Comparison of ENCODE assay signal across 18 cellular contexts in the genomic region with DNA sequence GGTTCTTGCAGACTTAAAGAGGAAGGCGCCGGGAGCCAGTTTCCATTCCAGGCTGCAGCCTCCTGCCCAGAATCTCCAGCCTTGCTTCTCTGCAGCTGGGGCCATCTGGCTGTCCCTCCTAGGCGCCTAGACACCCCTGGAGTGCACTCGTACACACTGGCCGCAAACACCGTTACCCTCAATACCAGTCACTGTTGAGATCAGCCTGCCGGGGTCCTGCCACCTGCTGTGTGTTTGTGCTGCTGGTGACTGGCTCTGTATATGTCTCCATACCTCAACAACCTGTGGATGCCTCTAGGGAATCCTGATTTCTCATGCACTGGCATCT.
DNase-seq lines count a peak whose midpoint lies in the region; ATAC-seq and TF ChIP-seq lines count a peak whose summit lies in the region.
"Had no signal": no experiment of that assay in that cellular context is flagged by ENCODE, and none has a peak within 500 bp of the region (broad histone marks: within the 10 kb centered on the region; RNA-seq: fewer than 3 reads in every experiment).

No MANE protein-coding gene starts in this region.

- peaks cover 0 to 2% of the 10 kb centered on the region in 2 donors for H3K4me1 Mint-ChIP-seq in natural killer cell treated with Interleukin-12 subunit alpha and Interleukin-12 subunit beta and Interleukin-15 and Interleukin-18, amount 100 ng/mL, for 72 hours (ENCODE audit: low read depth in 2 of 2)
- H3K4me1 Mint-ChIP-seq in natural killer cell (no peaks in the 10 kb centered on the region), endodermal cell (peaks cover 5% of the 10 kb centered on the region)

- H3K4me1 ChIP-seq in endodermal cell (ENCODE audit: control insufficient read depth, insufficient read depth, low read length) (no peaks in the 10 kb centered on the region), transverse colon (no peaks in the 10 kb centered on the region)
- H3K4me1 ChIP-seq: SJSA1 had no signal

- ATAC-seq in natural killer cell treated with Interleukin-12 subunit alpha and Interleukin-12 subunit beta and Interleukin-15 and Interleukin-18, amount 100 ng/mL, for 72 hours = peak; percentile 3 to 15
- ATAC-seq in natural killer cell = no peak
- ATAC-seq: PC-3, T-helper 17 cell had no signal

- no peak overlapping the region for H3K27ac ChIP-seq in endodermal cell (ENCODE audit: low read depth, low read length)
- H3K27ac ChIP-seq in transverse colon = no peak overlapping the region
- H3K27ac ChIP-seq: SJSA1 had no signal

- H3K4me3 ChIP-seq in endodermal cell (ENCODE audit: low read length) = no peak overlapping the region
- no peak overlapping the region for H3K4me3 ChIP-seq in transverse colon
- H3K4me3 ChIP-seq: SJSA1 had no signal

- H3K27me3 ChIP-seq in endodermal cell (ENCODE audit: control insufficient read depth, insufficient read depth, low read length, poor library complexity, severe bottlenecking) (peaks cover 6% of the 10 kb centered on the region), transverse colon (no peaks in the 10 kb centered on the region)
- H3K27me3 ChIP-seq: SJSA1 had no signal

- H3K9me3 Mint-ChIP-seq in natural killer cell treated with Interleukin-12 subunit alpha and Interleukin-12 subunit beta and Interleukin-15 and Interleukin-18, amount 100 ng/mL, for 72 hours = no peaks in the 10 kb centered on the region
- no peaks in the 10 kb centered on the region for H3K9me3 Mint-ChIP-seq in natural killer cell
- H3K9me3 Mint-ChIP-seq in endodermal cell = no peaks in the 10 kb centered on the region
- H3K9me3 Mint-ChIP-seq: CD4-positive, alpha-beta T cell had no signal

- intact Hi-C loops in natural killer cell (cut with micrococcal nuclease) = no loop called here
- intact Hi-C loops in transverse colon (cut with DNase I; ENCODE audit: low total_unique reads) = no loop called here
- intact Hi-C loops in posterior cingulate gyrus (cut with DNase I) = no loop called here

- no peak overlapping the region for H3K27ac Mint-ChIP-seq in natural killer cell treated with Interleukin-12 subunit alpha and Interleukin-12 subunit beta and Interleukin-15 and Interleukin-18, amount 100 ng/mL, for 72 hours
- H3K27ac Mint-ChIP-seq in natural killer cell = no peak overlapping the region
- no peak overlapping the region for H3K27ac Mint-ChIP-seq in endodermal cell
- H3K27ac Mint-ChIP-seq: CD4-positive, alpha-beta T cell; T-helper 17 cell had no signal

- H3K9ac ChIP-seq in endodermal cell (ENCODE audit: extremely low read depth, low read length, poor library complexity, severe bottlenecking) = no peak overlapping the region

- peaks cover 2 to 6% of the 10 kb centered on the region in 2 donors for H3K27me3 Mint-ChIP-seq in natural killer cell treated with Interleukin-12 subunit alpha and Interleukin-12 subunit beta and Interleukin-15 and Interleukin-18, amount 100 ng/mL, for 72 hours
- peaks cover 0 to 2% of the 10 kb centered on the region in 2 donors for H3K27me3 Mint-ChIP-seq in natural killer cell (ENCODE audit: low read depth in 2 of 2)
- H3K27me3 Mint-ChIP-seq in endodermal cell (ENCODE audit: insufficient read depth) = peaks cover 8% of the 10 kb centered on the region
- H3K27me3 Mint-ChIP-seq: CD4-positive, alpha-beta T cell; T-helper 17 cell had no signal

- no peaks in the 10 kb centered on the region for H3K36me3 ChIP-seq in endodermal cell (ENCODE audit: control insufficient read depth, insufficient read depth, low read length)
- H3K36me3 ChIP-seq in transverse colon = no peaks in the 10 kb centered on the region
- H3K36me3 ChIP-seq: SJSA1 had no signal

- in situ Hi-C loops in transverse colon (cut with MboI; ENCODE audit: low pct_ligation_motif_present in 1 of 4, low pct_unique_long_range_greater_than_20kb in 1 of 4, low sequenced_read_pairs in 3 of 4) = loop anchor here in 2 of 4 donors (25.0 kb wide), 2 partner anchors 362 to 612 kb away; no protein-coding TSS in a partner anchor

- H3K9me3 ChIP-seq in endodermal cell (ENCODE audit: control insufficient read depth, low read length) (no peaks in the 10 kb centered on the region), transverse colon (no peaks in the 10 kb centered on the region)
- H3K9me3 ChIP-seq: SJSA1 had no signal

- 79 to 89% methylated on average over 7 of the region's 7 CpGs for WGBS in endodermal cell (ENCODE audit: insufficient coverage in 1 of 2, insufficient read length in 1 of 2), 2 experiments
- 66 to 77% methylated on average over 3 to 7 of the region's 7 CpGs for WGBS in transverse colon (ENCODE audit: low coverage in 1 of 2), 2 donors

- no peak overlapping the region for H3K4me3 Mint-ChIP-seq in natural killer cell treated with Interleukin-12 subunit alpha and Interleukin-12 subunit beta and Interleukin-15 and Interleukin-18, amount 100 ng/mL, for 72 hours
- no peak overlapping the region for H3K4me3 Mint-ChIP-seq in natural killer cell
- H3K4me3 Mint-ChIP-seq in endodermal cell = no peak overlapping the region
- H3K4me3 Mint-ChIP-seq: CD4-positive, alpha-beta T cell; T-helper 17 cell had no signal

- TF ChIP-seq POLR2A in transverse colon (IDR thresholded peaks at IDR 0.05) = no peak

- no peak for TF ChIP-seq EP300 in transverse colon (IDR thresholded peaks at IDR 0.05; ENCODE audit: low read depth)

- H3K36me3 Mint-ChIP-seq in natural killer cell treated with Interleukin-12 subunit alpha and Interleukin-12 subunit beta and Interleukin-15 and Interleukin-18, amount 100 ng/mL, for 72 hours = no peaks in the 10 kb centered on the region
- H3K36me3 Mint-ChIP-seq in natural killer cell = no peaks in the 10 kb centered on the region
- H3K36me3 Mint-ChIP-seq in endodermal cell (ENCODE audit: low read depth) = no peaks in the 10 kb centered on the region

- peak; percentile 6 for DNase-seq in NCI-H1092 treated with DMSO at 0.1 percent for 48 hours (lab: John Stamatoyannopoulos, UW)
- no peak for DNase-seq in NCI-H1092 (lab: John Stamatoyannopoulos, UW)
- no peak for DNase-seq in natural killer cell treated with Interleukin-12 subunit alpha and Interleukin-12 subunit beta and Interleukin-15 and Interleukin-18, amount 100 ng/mL, for 72 hours (ENCODE audit: low spot score)
- DNase-seq in natural killer cell = no peak
- DNase-seq in endodermal cell = peak; percentile 38
- DNase-seq in transverse colon = no peak
- no peak for DNase-seq in inferior parietal cortex (ENCODE audit: extremely low spot score)
- no peak for DNase-seq in posterior cingulate gyrus
- DNase-seq: CD4-positive, alpha-beta T cell; KBM-7; NCI-H1436; NCI-H2081; NCI-H345; NCI-H526 treated with DMSO at 0.1 percent for 48 hours; PC-3; RPMI8226; T-helper 17 cell had no signal

- TF ChIP-seq CTCF in natural killer cell (IDR thresholded peaks at IDR 0.05) (no peak), endodermal cell (conservative IDR thresholded peaks at IDR 0.05) (no peak), transverse colon (IDR thresholded peaks at IDR 0.05) (no peak)

Comparison
In these comparisons a context has a peak if more than half of its experiments do, and no peak if none do; other contexts are left out.
1. DNase-seq: peak in NCI-H1092 treated with DMSO at 0.1 percent for 48 hours (single experiment) and endodermal cell (single experiment); none in NCI-H1092 (single experiment), natural killer cell treated with Interleukin-12 subunit alpha and Interleukin-12 subunit beta and Interleukin-15 and Interleukin-18, amount 100 ng/mL, for 72 hours (single experiment), natural killer cell (single experiment), transverse colon (single experiment), inferior parietal cortex (single experiment) and posterior cingulate gyrus (0 of 10).
2. ATAC-seq: peak in natural killer cell treated with Interleukin-12 subunit alpha and Interleukin-12 subunit beta and Interleukin-15 and Interleukin-18, amount 100 ng/mL, for 72 hours (2 of 2); none in natural killer cell (0 of 3).